In the genomic region with DNA sequence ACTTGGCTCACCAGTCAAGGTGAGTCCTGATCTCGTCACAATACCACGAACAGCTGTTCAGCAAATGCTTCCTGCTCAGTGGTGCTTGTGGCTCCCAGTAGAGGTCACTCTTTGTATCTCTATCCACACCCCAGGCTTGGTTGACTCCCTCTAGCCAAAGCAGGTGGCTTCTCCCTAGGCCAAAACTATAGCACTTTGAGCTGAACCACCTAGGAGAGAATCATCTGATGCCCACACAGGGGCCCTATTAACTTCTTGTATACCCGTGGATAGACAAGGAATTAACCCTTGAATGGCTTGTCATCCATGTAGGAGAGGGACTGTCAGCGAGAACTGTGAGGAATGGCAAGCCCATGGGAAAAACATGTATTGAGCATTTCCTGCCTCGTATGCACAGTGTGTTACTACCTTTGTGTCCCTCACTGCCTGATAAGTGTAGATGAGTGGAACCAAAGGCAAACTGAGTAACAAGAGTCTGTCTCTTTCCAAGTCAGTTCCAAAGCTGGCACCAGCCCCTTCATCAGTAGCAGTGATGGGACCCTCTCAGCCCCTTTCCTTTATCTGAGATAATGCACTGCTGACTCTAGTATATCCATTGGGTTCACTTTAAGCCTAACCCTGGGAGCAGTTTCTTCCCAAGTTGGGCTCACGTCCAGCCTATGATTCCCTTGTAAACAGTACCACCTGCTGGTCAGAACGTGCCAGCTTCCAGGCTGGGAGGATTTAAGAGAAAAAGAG, we compare ENCODE assay signal across 1 cellular context.
TF ChIP-seq lines count a peak whose summit lies in the region.

No MANE protein-coding gene starts in this region.

TF ChIP-seq in GM12878, 131 proteins besides CTCF, POLR2A, EP300 and RAD21 (continued from another document):
- TF ChIP-seq PAX5 (IDR thresholded peaks at IDR 0.05; ENCODE audit: borderline replicate concordance, low read depth, low read length) (0 out of 2 replicates have a peak, but pooled peaks have one; percentile 14), STAT3 (IDR thresholded peaks at IDR 0.05; ENCODE audit: low read depth, low read length) (no peak), EED (IDR thresholded peaks at IDR 0.05; ENCODE audit: low read depth) (no peak)
